In the genomic region with DNA sequence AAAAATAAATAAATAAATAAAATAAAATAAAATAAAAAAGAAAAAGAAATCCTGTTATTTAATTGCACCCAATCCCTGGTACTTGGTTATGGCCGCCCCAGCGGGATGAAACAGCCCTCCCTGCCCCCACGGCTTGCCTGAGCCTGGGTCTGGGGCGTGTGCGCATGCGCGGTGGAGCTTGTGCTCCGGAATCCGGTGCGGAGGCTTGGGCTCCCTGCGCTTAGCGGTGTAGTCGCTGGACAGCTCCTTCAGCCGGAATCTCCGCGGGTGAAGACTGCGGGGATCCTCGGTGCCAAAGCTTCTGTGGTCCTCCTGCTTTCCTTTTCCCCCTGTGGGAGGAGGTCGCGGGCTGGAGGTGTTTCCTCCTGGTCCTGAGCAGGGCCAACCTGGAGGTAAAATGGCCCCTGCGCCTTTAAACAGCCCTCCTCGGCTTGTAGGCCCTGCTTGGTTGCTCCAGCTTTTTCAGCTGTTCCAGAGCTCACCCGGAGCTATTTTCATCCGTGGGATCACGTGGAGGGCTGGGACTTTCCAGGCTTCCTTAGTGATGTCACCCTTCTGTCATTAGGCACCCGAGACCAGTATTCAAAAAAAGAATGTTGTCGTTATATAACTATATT, we compare ENCODE assay signal across 8 cellular contexts. TPM values are rescaled to one million over a fixed set of nuclear protein-coding genes. Genes with fewer than 3 reads are reported as not detected.
DNase-seq lines count a peak whose midpoint lies in the region; ATAC-seq and TF ChIP-seq lines count a peak whose summit lies in the region.

Gene PLA2G4C (minus strand): TSS at position 468 of the 617 bp plus-strand sequence. CDS start 4,288 bp downstream, outside the sequence.

- H4K20me1 ChIP-seq in Karpas-422 (ENCODE audit: insufficient read depth, low read depth, low read length) (no peaks in the 10 kb centered on the region), fibroblast of lung (ENCODE audit: control insufficient read depth, extremely low read depth, insufficient read depth, low read length) (no peaks in the 10 kb centered on the region)

- H3K27me3 ChIP-seq in Karpas-422 (ENCODE audit: low read length) (no peaks in the 10 kb centered on the region), fibroblast of lung (ENCODE audit: control insufficient read depth, insufficient read depth, low read length) (no peaks in the 10 kb centered on the region)

- no peaks in the 10 kb centered on the region for H3K9me3 ChIP-seq in Karpas-422 (ENCODE audit: low read length)
- H3K9me3 ChIP-seq in fibroblast of lung (ENCODE audit: control insufficient read depth, insufficient read depth, low read depth, low read length), result no peaks in the 10 kb centered on the region

- H3K79me2 ChIP-seq in Karpas-422 (ENCODE audit: low read length), result no peaks in the 10 kb centered on the region
- no peaks in the 10 kb centered on the region for H3K79me2 ChIP-seq in fibroblast of lung (ENCODE audit: control insufficient read depth, insufficient read depth, low read length)

- peak; percentile 62 for ATAC-seq in GM19324 (IDR thresholded peaks at IDR 0.05; ENCODE audit: low FRiP score, unreplicated experiment)
- peak; percentile 85 for ATAC-seq in activated T-helper 17 cell treated with anti-CD3 and anti-CD28 coated beads, Interleukin-2, amount 50 U/mL, for 72 hours (replicated peaks)
- peak; percentile 79 to 81 for ATAC-seq in naive B cell (ENCODE audit: low read depth in 2 of 2)

- H2AFZ ChIP-seq in Karpas-422 (ENCODE audit: low read length) (peak within 1 kb of the TSS; percentile 98), fibroblast of lung (ENCODE audit: low read length) (peak within 1 kb of the TSS; percentile 92)

- DNase-seq in AG08396 (ENCODE audit: low spot score) (peak; percentile 97), Karpas-422 (peak; percentile 96), RKO (ENCODE audit: low spot score) (peak; percentile 92), fibroblast of lung (ENCODE audit: low read depth in 2 of 2) (peak; percentile 84 to 89), naive B cell (peak; percentile 73)
- DNase-seq in stimulated activated CD8-positive, alpha-beta memory T cell treated with anti-CD3 and anti-CD28 coated beads, Interleukin-7, amount 100 ng/mL, for 48 hours (ENCODE audit: extremely low read depth in 1 of 2, low read depth in 1 of 2), result peak; percentile 54 to 79

- TF ChIP-seq CTCF in fibroblast of lung (conservative IDR thresholded peaks at IDR 0.05 in 1 of 2, IDR thresholded peaks at IDR 0.05 in 1 of 2; ENCODE audit: low read depth in 1 of 2, low read length in 2 of 2), result no peak

- H3K4me1 Mint-ChIP-seq in activated T-helper 17 cell treated with anti-CD3 and anti-CD28 coated beads, Interleukin-2, amount 50 U/mL, for 72 hours, result peaks cover 6% of the 10 kb centered on the region
- H3K4me1 Mint-ChIP-seq in naive B cell, result peaks cover 9 to 32% (median 25%) of the 10 kb centered on the region in 3 donors

- H3K27me3 Mint-ChIP-seq in activated T-helper 17 cell treated with anti-CD3 and anti-CD28 coated beads, Interleukin-2, amount 50 U/mL, for 72 hours, result no peaks in the 10 kb centered on the region
- H3K27me3 Mint-ChIP-seq in naive B cell, result no peaks in the 10 kb centered on the region

- H3K4me1 ChIP-seq in Karpas-422 (ENCODE audit: low read length) (peaks cover 13% of the 10 kb centered on the region), fibroblast of lung (ENCODE audit: control insufficient read depth, extremely low read depth, insufficient read depth, low read length) (peaks cover 4% of the 10 kb centered on the region)

- H3K36me3 ChIP-seq in Karpas-422 (ENCODE audit: insufficient read depth, low read length), result no peaks in the 10 kb centered on the region
- no peaks in the 10 kb centered on the region for H3K36me3 ChIP-seq in fibroblast of lung (ENCODE audit: control insufficient read depth, insufficient read depth, low read length)

- peak within 1 kb of the TSS; percentile 95 for H3K27ac Mint-ChIP-seq in activated T-helper 17 cell treated with anti-CD3 and anti-CD28 coated beads, Interleukin-2, amount 50 U/mL, for 72 hours
- peak within 1 kb of the TSS; percentile 57 to 98 (median 94) for H3K27ac Mint-ChIP-seq in naive B cell

- H3K9me2 ChIP-seq in Karpas-422 (replicated peaks; ENCODE audit: insufficient read depth, low read length), result no peaks in the 10 kb centered on the region

- peak within 1 kb of the TSS; percentile 89 for H3K4me3 Mint-ChIP-seq in activated T-helper 17 cell treated with anti-CD3 and anti-CD28 coated beads, Interleukin-2, amount 50 U/mL, for 72 hours
- H3K4me3 Mint-ChIP-seq in naive B cell, result peak within 1 kb of the TSS; percentile 75 to 95 (median 88)

- H3K9me3 Mint-ChIP-seq in activated T-helper 17 cell treated with anti-CD3 and anti-CD28 coated beads, Interleukin-2, amount 50 U/mL, for 72 hours, result no peaks in the 10 kb centered on the region
- no peaks in the 10 kb centered on the region for H3K9me3 Mint-ChIP-seq in naive B cell

- H3K4me2 ChIP-seq in Karpas-422 (ENCODE audit: low read depth, low read length, poor library complexity, severe bottlenecking), result peak within 1 kb of the TSS; percentile 87
- peak within 1 kb of the TSS; percentile 96 for H3K4me2 ChIP-seq in fibroblast of lung (ENCODE audit: extremely low read depth, insufficient read depth, low read length)

- peaks cover 25% of the 10 kb centered on the region for H3K36me3 Mint-ChIP-seq in activated T-helper 17 cell treated with anti-CD3 and anti-CD28 coated beads, Interleukin-2, amount 50 U/mL, for 72 hours (ENCODE audit: low read depth)
- no peaks in the 10 kb centered on the region for H3K36me3 Mint-ChIP-seq in naive B cell

- H3K27ac ChIP-seq in Karpas-422 (ENCODE audit: low read length) (peak within 1 kb of the TSS; percentile 45), fibroblast of lung (ENCODE audit: insufficient read depth, low read length) (peak within 1 kb of the TSS; percentile 79)

- H3K4me3 ChIP-seq in Karpas-422 (ENCODE audit: low read length), result peak within 1 kb of the TSS; percentile 86
- peak within 1 kb of the TSS; percentile 48 to 66 (median 64) for H3K4me3 ChIP-seq in fibroblast of lung (replicated peaks in 1 of 4; ENCODE audit: control extremely low read depth in 1 of 4, insufficient read depth in 1 of 4, low read depth in 3 of 4, low read length in 4 of 4)

- H3K9ac ChIP-seq in Karpas-422 (ENCODE audit: low read length) (peak within 1 kb of the TSS; percentile 86), fibroblast of lung (ENCODE audit: insufficient read depth, low read length) (peak within 1 kb of the TSS; percentile 64)

RNA-seq across cellular contexts. Expression of gene PLA2G4C, which starts in this region (rescaled TPM):
- total RNA-seq in Karpas-422 (2014; rRNA removed; shearing (Covaris generic); ENCODE audit: low replicate concordance), result 2.6 and 5.9 TPM in 2 replicates
- 10 to 100 TPM in 1 of 2 donors, 1 to 10 TPM in 1; 9.0 to 57.2 TPM for total RNA-seq in activated T-helper 17 cell treated with anti-CD3 and anti-CD28 coated beads, Interleukin-2, amount 50 U/mL, for 72 hours
- 31.9 and 39.3 TPM in 2 replicates for total RNA-seq in fibroblast of lung
- polyA plus RNA-seq in fibroblast of lung, result 1.9 and 4.6 TPM in 2 replicates
- 0.77 and 4.6 TPM in 2 replicates for polyA plus RNA-seq in fibroblast of lung (2012)
- polyA minus RNA-seq in fibroblast of lung (ENCODE audit: low replicate concordance), result 1.8 and 88.9 TPM in 2 replicates
- polyA plus RNA-seq in naive B cell (ENCODE audit: low read depth in 6 of 6), result 10 to 100 TPM in 2 of 6 donors, 1 to 10 TPM in 3, not detected in 1; 1.6 to 18.5 (median 5.8) TPM

Comparison
In these comparisons a context has a peak if more than half of its experiments do, and no peak if none do; other contexts are left out.
1. Peak in every context shown above with its lines: DNase-seq, ATAC-seq, H3K4me3 ChIP-seq and H3K27ac ChIP-seq.